Comparison of ENCODE assay signal across 13 cellular contexts in the genomic region with DNA sequence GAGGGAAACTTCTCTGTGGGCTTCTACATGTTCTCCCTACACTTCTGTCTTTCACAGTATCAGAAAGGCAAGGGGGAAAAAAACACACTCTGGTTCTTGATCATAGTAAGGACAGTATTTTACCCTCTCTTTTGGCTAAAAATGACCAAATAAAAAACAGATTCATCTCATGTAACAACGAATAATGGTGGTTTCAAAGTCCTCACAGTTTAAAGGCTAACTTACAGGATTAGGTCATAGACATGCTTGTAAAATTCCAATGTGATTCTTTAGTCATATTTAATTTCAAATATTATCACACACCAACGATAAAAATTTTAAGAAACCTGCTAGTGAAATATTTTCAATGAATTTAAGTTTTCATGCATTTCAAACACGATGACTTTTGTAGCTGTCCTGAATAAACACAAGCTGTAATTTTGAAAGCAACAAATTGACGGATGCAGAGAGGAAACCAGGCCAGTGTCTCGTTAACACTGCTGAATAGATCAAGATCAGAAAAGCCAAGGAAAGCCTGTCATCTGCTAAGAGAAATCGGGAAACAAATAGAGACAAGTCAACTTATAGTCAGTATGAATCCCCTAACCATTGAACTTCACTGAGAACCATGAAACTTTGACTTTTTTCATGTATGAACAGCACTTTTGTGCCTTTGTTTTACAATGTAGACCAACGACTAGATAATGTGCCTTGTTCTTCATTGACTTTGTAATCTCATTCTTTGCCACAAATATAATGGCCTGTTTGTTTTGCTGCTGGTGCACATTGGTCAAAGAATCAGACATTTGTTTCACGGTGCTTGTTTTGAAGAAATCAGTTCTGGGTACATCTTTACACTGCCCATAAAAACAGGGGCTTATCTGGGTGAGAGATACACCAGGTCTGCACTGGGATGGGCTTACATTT. TPM values are rescaled to one million over a fixed set of nuclear protein-coding genes. Genes with fewer than 3 reads are reported as not detected.
DNase-seq lines count a peak whose midpoint lies in the region; ATAC-seq and TF ChIP-seq lines count a peak whose summit lies in the region.
"Had no signal": no experiment of that assay in that cellular context is flagged by ENCODE, and none has a peak within 500 bp of the region (broad histone marks: within the 10 kb centered on the region; RNA-seq: fewer than 3 reads in every experiment).

No MANE protein-coding gene starts in this region.

- peak overlapping the region; percentile 59 for H3K27ac Mint-ChIP-seq in HFFc6
- H3K27ac Mint-ChIP-seq in activated naive CD8-positive, alpha-beta T cell treated with anti-CD3 and anti-CD28 coated beads for 36 hours = no peak overlapping the region
- H3K27ac Mint-ChIP-seq: activated naive CD8-positive, alpha-beta T cell; H9 had no signal

- H3K4me1 Mint-ChIP-seq in HFFc6 (ENCODE audit: low read depth) = peaks cover 82% of the 10 kb centered on the region
- H3K4me1 Mint-ChIP-seq in activated naive CD8-positive, alpha-beta T cell treated with anti-CD3 and anti-CD28 coated beads for 36 hours = peaks cover 36% of the 10 kb centered on the region

- peak overlapping the region; percentile 7; the same call in 1 of the 2 replicates for H3K4me3 Mint-ChIP-seq in HFFc6
- H3K4me3 Mint-ChIP-seq in activated naive CD8-positive, alpha-beta T cell treated with anti-CD3 and anti-CD28 coated beads for 36 hours = no peak overlapping the region
- H3K4me3 Mint-ChIP-seq: activated naive CD8-positive, alpha-beta T cell; CD8-positive, alpha-beta memory T cell; H9 had no signal

- no peak overlapping the region for H3K4me3 ChIP-seq in lower lobe of right lung

- no peaks in the 10 kb centered on the region for H3K27me3 ChIP-seq in lower lobe of right lung (ENCODE audit: low read depth)

- intact Hi-C loops in lower lobe of right lung (cut with DNase I) = no loop called here

- ATAC-seq in lower lobe of right lung (no peak), HG03135 (IDR thresholded peaks at IDR 0.05; ENCODE audit: unreplicated experiment) (no peak)

- H3K4me1 ChIP-seq in lower lobe of right lung = peaks cover 82% of the 10 kb centered on the region

- peaks cover 42% of the 10 kb centered on the region for H3K36me3 Mint-ChIP-seq in HFFc6 (ENCODE audit: low read depth)
- peaks cover 4% of the 10 kb centered on the region for H3K36me3 Mint-ChIP-seq in activated naive CD8-positive, alpha-beta T cell treated with anti-CD3 and anti-CD28 coated beads for 36 hours

- no peaks in the 10 kb centered on the region for H3K9me3 ChIP-seq in lower lobe of right lung

- no peak for TF ChIP-seq CTCF in HFFc6 (IDR thresholded peaks at IDR 0.05)
- no peak for TF ChIP-seq CTCF in lower lobe of right lung (IDR thresholded peaks at IDR 0.05)

- peaks cover 2% of the 10 kb centered on the region; the same call in 1 of the 2 replicates for H3K27me3 Mint-ChIP-seq in HFFc6 (ENCODE audit: insufficient read depth)
- H3K27me3 Mint-ChIP-seq in activated naive CD8-positive, alpha-beta T cell treated with anti-CD3 and anti-CD28 coated beads for 36 hours = no peaks in the 10 kb centered on the region
- H3K27me3 Mint-ChIP-seq: activated naive CD8-positive, alpha-beta T cell; CD8-positive, alpha-beta memory T cell had no signal

- peak overlapping the region; percentile 98 for H3K27ac ChIP-seq in caudate nucleus (ENCODE audit: low read depth, low read length)
- peak overlapping the region; percentile 46 for H3K27ac ChIP-seq in lower lobe of right lung
- peak overlapping the region; percentile 97 for H3K27ac ChIP-seq in substantia nigra (ENCODE audit: low read depth, low read length, poor library complexity, severe bottlenecking)

- DNase-seq in HFFc6 (no peak), caudate nucleus (lab: John Stamatoyannopoulos, UW) (peak in 7 of 61 donors; percentile 43 to 76 (median 51)), lower lobe of right lung (no peak), substantia nigra (lab: John Stamatoyannopoulos, UW) (peak in 5 of 49 donors; percentile 23 to 69 (median 54)), activated gamma-delta T cell treated with Interleukin-2 at 50 U/mL for 16 hours (no peak), kidney tubule cell (ENCODE audit: low spot score) (no peak)
- DNase-seq in activated naive CD8-positive, alpha-beta T cell treated with anti-CD3 and anti-CD28 coated beads for 36 hours = no peak
- DNase-seq: CD8-positive, alpha-beta memory T cell; H9; MM.1S; NCI-H524 had no signal

- H3K9me3 Mint-ChIP-seq in HFFc6 = no peaks in the 10 kb centered on the region
- H3K9me3 Mint-ChIP-seq in activated naive CD8-positive, alpha-beta T cell treated with anti-CD3 and anti-CD28 coated beads for 36 hours = peaks cover 1% of the 10 kb centered on the region
- H3K9me3 Mint-ChIP-seq: CD8-positive, alpha-beta memory T cell; H9 had no signal

- no peaks in the 10 kb centered on the region for H3K36me3 ChIP-seq in lower lobe of right lung

RNA-seq across cellular contexts. Expression of gene MBNL2, which starts 22.0 kb away (rescaled TPM):
- total RNA-seq in HFFc6 (2021; fragmentation: NEBNext Ultra II Directional; extraction: Animal tissue kit (Norgen Biotek cat#: 25700)) = 100 to 1,000 TPM in 3 of 6 experiments, 10 to 100 TPM in 3; 78.5 to 138 (median 99.8) TPM
- 58.2 TPM for total RNA-seq in lower lobe of right lung
- total RNA-seq in activated naive CD8-positive, alpha-beta T cell treated with anti-CD3 and anti-CD28 coated beads for 36 hours = 10 to 100 TPM; 12.5 to 13.6 TPM

Comparison
In these comparisons a context has a peak if more than half of its experiments do, and no peak if none do; other contexts are left out.
1. H3K27ac ChIP-seq: peak in every context shown above with its lines; median percentile 98 in caudate nucleus; 97 in substantia nigra; 46 in lower lobe of right lung.